In genomic region chr14:66495214-66496098, GRCh38 we compare ENCODE assay signal across 8 cellular contexts. TPM values are rescaled to one million over a fixed set of nuclear protein-coding genes. Genes with fewer than 3 reads are reported as not detected.
DNase-seq lines count a peak whose midpoint lies in the region; ATAC-seq and TF ChIP-seq lines count a peak whose summit lies in the region.

No MANE protein-coding gene starts in this region.

- intact Hi-C loops in esophagus muscularis mucosa (cut with DNase I), result loop anchor here (5.0 kb wide), 1 partner anchor 72 kb away; no protein-coding TSS in a partner anchor
- intact Hi-C loops in aorta (cut with DNase I), result loop anchor here (10.0 kb wide), 2 partner anchors 141 to 629 kb away; no protein-coding TSS in a partner anchor

- H3K36me3 ChIP-seq in BE2C (no peaks in the 10 kb centered on the region), esophagus muscularis mucosa (no peaks in the 10 kb centered on the region), aorta (ENCODE audit: control insufficient read depth in 1 of 2, insufficient read depth in 2 of 2, low read length in 1 of 2) (no peaks in the 10 kb centered on the region)

- 2% methylated on average over 4 of the region's 4 CpGs for WGBS in esophagus muscularis mucosa
- WGBS in aorta, 2 donors, result 1 to 2% methylated on average over 4 of the region's 4 CpGs

- DNase-seq in BE2C (peak; percentile 52), NCI-H2227 treated with DMSO at 0.1 percent for 48 hours (lab: John Stamatoyannopoulos, UW) (peak; percentile 83), esophagus muscularis mucosa (ENCODE audit: extremely low spot score) (no peak), naive B cell (no peak), aorta (peak in 1 of 2 donors; percentile 40)
- DNase-seq in activated CD4-positive, alpha-beta T cell treated with anti-CD3 and anti-CD28 coated beads for 48 hours, result peak; percentile 34

- no peak overlapping the region for H3K27ac Mint-ChIP-seq in naive B cell

- no peak overlapping the region for H3K4me3 Mint-ChIP-seq in naive B cell

- H3K4me1 ChIP-seq in BE2C (peaks cover 20% of the 10 kb centered on the region), esophagus muscularis mucosa (peaks cover 0 to 15% (median 11%) of the 10 kb centered on the region in 4 donors), aorta (ENCODE audit: control insufficient read depth in 1 of 2, insufficient read depth in 2 of 2, low read length in 2 of 2) (no peaks in the 10 kb centered on the region)

- ATAC-seq in GM18517 (IDR thresholded peaks at IDR 0.05; ENCODE audit: unreplicated experiment) (peak; percentile 73), HG03064 (IDR thresholded peaks at IDR 0.05; ENCODE audit: low read depth, unreplicated experiment) (peak; percentile 67), naive B cell (ENCODE audit: low read depth in 2 of 2) (peak; percentile 43 to 69), aorta (ENCODE audit: low FRiP score) (peak; percentile 73)

- no peaks in the 10 kb centered on the region for H3K27me3 ChIP-seq in BE2C
- H3K27me3 ChIP-seq in esophagus muscularis mucosa, result no peaks in the 10 kb centered on the region
- no peaks in the 10 kb centered on the region for H3K27me3 ChIP-seq in aorta (ENCODE audit: control insufficient read depth in 1 of 2, insufficient read depth in 2 of 2, low read length in 1 of 2)

- H3K36me3 Mint-ChIP-seq in naive B cell, result no peaks in the 10 kb centered on the region

- peaks cover 4 to 10% (median 6%) of the 10 kb centered on the region in 3 donors for H3K4me1 Mint-ChIP-seq in naive B cell

- no peaks in the 10 kb centered on the region for H3K9me3 Mint-ChIP-seq in naive B cell

- no peaks in the 10 kb centered on the region for H3K9me3 ChIP-seq in BE2C
- H3K9me3 ChIP-seq in esophagus muscularis mucosa, result no peaks in the 10 kb centered on the region
- H3K9me3 ChIP-seq in aorta (ENCODE audit: control insufficient read depth, low read length), result no peaks in the 10 kb centered on the region

- no peak for TF ChIP-seq EP300 in esophagus muscularis mucosa (IDR thresholded peaks at IDR 0.05)

- TF ChIP-seq POLR2A in esophagus muscularis mucosa (IDR thresholded peaks at IDR 0.05; ENCODE audit: low read depth), result no peak

- H3K27me3 Mint-ChIP-seq in naive B cell, result peaks cover 0 to 5% (median 0%) of the 10 kb centered on the region in 3 donors

- H3K4me3 ChIP-seq in BE2C (ENCODE audit: low read depth, low read length) (peak overlapping the region; percentile 30), esophagus muscularis mucosa (peak overlapping the region in 2 of 4 donors; percentile 17 to 26), aorta (ENCODE audit: low read length in 2 of 2) (peak overlapping the region in 1 of 2 donors; percentile 41)

- no peak overlapping the region for H3K27ac ChIP-seq in esophagus muscularis mucosa (replicated peaks in 1 of 4)
- no peak overlapping the region for H3K27ac ChIP-seq in aorta (ENCODE audit: low read depth in 1 of 2, low read length in 2 of 2)

- TF ChIP-seq CTCF in BE2C (IDR thresholded peaks at IDR 0.05; ENCODE audit: low read depth, low read length) (peak; percentile 92), esophagus muscularis mucosa (IDR thresholded peaks at IDR 0.05) (peak; percentile 64 to 78 (median 78))

RNA-seq across cellular contexts. Expression of gene CCDC196, which starts 9.3 kb away (rescaled TPM):
- polyA plus RNA-seq in BE2C (2012; ENCODE audit: insufficient read depth, insufficient read length, low read depth), result not detected
- total RNA-seq in esophagus muscularis mucosa (not detected), aorta (not detected)
- polyA plus RNA-seq in naive B cell (ENCODE audit: low read depth in 6 of 6) (not detected), aorta (not detected)

RNA-seq across cellular contexts. Expression of gene GPHN, which starts 12.5 kb away (rescaled TPM):
- 35.0 TPM for polyA plus RNA-seq in BE2C (2012; ENCODE audit: insufficient read depth, insufficient read length, low read depth)
- total RNA-seq in esophagus muscularis mucosa (10 to 100 TPM in 3 of 4 donors, 1 to 10 TPM in 1; 9.1 to 21.1 (median 15.9) TPM), aorta (10 to 100 TPM; 16.1 to 22.2 TPM)
- polyA plus RNA-seq in naive B cell (ENCODE audit: low read depth in 6 of 6) (1 to 10 TPM in 5 of 6 donors, under 1 TPM in 1; 0.10 to 9.7 (median 4.1) TPM), aorta (10 to 100 TPM in 1 of 2 donors, 1 to 10 TPM in 1; 6.3 to 12.7 TPM)

Comparison
In these comparisons a context has a peak if more than half of its experiments do, and no peak if none do; other contexts are left out.
1. DNase-seq: peak in BE2C (single experiment), NCI-H2227 treated with DMSO at 0.1 percent for 48 hours (single experiment) and activated CD4-positive, alpha-beta T cell treated with anti-CD3 and anti-CD28 coated beads for 48 hours (single experiment); none in esophagus muscularis mucosa (single experiment) and naive B cell (single experiment).
2. Peak in every context shown above with its lines, with median percentiles within 50 percentile points of each other: ATAC-seq.